ENCODE assay signal across 28 cellular contexts in genomic region chr18:2433366-2433765, GRCh38.
"Had no signal": no experiment of that assay in that cellular context is flagged by ENCODE, and none has a peak within 500 bp of the region (broad histone marks: within the 10 kb centered on the region; RNA-seq: fewer than 3 reads in every experiment).

No MANE protein-coding gene starts in this region.

- H3K27ac Mint-ChIP-seq: stimulated activated effector memory CD8-positive, alpha-beta T cell treated with anti-CD3 and anti-CD28 coated beads, Interleukin-12 subunit alpha, Interleukin-12 subunit beta, amount 100 ng/mL, for 72 hours; stimulated activated memory B cell treated with anti-CD40 and anti-IgM and Interleukin-4, amounts not matched to agents 10 μg/mL and 1 μg/mL and 100 μg/mL, for 72 hours; stimulated activated naive B cell treated with anti-CD40 and anti-IgM and Interleukin-4, amounts not matched to agents 10 μg/mL and 1 μg/mL and 100 μg/mL, for 72 hours; stimulated activated naive CD8-positive, alpha-beta T cell treated with anti-CD3 and anti-CD28 coated beads, Interleukin-15, amount 100 ng/mL, for 72 hours; stimulated activated naive CD8-positive, alpha-beta T cell treated with anti-CD3 and anti-CD28 coated beads, Interleukin-15, Interleukin-2, amounts not matched to agents 100 ng/mL and 50 ng/mL, for 24 hours; type B pancreatic cell had no signal

- H3K4me3 ChIP-seq: stomach, suprapubic skin, testis, thoracic aorta, thyroid gland, tibial artery, tibial nerve, transverse colon, upper lobe of left lung, upper lobe of right lung, uterus, vagina had no signal

- H3K4me1 Mint-ChIP-seq: stimulated activated effector memory CD8-positive, alpha-beta T cell treated with anti-CD3 and anti-CD28 coated beads, Interleukin-12 subunit alpha, Interleukin-12 subunit beta, amount 100 ng/mL, for 72 hours; stimulated activated memory B cell treated with anti-CD40 and anti-IgM and Interleukin-4, amounts not matched to agents 10 μg/mL and 1 μg/mL and 100 μg/mL, for 72 hours; stimulated activated naive B cell treated with anti-CD40 and anti-IgM and Interleukin-4, amounts not matched to agents 10 μg/mL and 1 μg/mL and 100 μg/mL, for 72 hours; stimulated activated naive CD8-positive, alpha-beta T cell treated with anti-CD3 and anti-CD28 coated beads, Interleukin-15, amount 100 ng/mL, for 72 hours had no signal

- H3K27me3 Mint-ChIP-seq: type B pancreatic cell had no signal

- H3K27me3 ChIP-seq: stomach, suprapubic skin, testis, thyroid gland, tibial artery, tibial nerve, transverse colon, upper lobe of left lung, upper lobe of right lung, uterus, vagina had no signal

- H3K4me3 Mint-ChIP-seq: stimulated activated effector memory CD8-positive, alpha-beta T cell treated with anti-CD3 and anti-CD28 coated beads, Interleukin-12 subunit alpha, Interleukin-12 subunit beta, amount 100 ng/mL, for 72 hours; stimulated activated memory B cell treated with anti-CD40 and anti-IgM and Interleukin-4, amounts not matched to agents 10 μg/mL and 1 μg/mL and 100 μg/mL, for 72 hours; stimulated activated naive B cell treated with anti-CD40 and anti-IgM and Interleukin-4, amounts not matched to agents 10 μg/mL and 1 μg/mL and 100 μg/mL, for 72 hours; stimulated activated naive CD8-positive, alpha-beta T cell treated with anti-CD3 and anti-CD28 coated beads, Interleukin-15, amount 100 ng/mL, for 72 hours; stimulated activated naive CD8-positive, alpha-beta T cell treated with anti-CD3 and anti-CD28 coated beads, Interleukin-15, Interleukin-2, amounts not matched to agents 100 ng/mL and 50 ng/mL, for 24 hours; type B pancreatic cell had no signal

- H3K36me3 Mint-ChIP-seq: stimulated activated effector memory CD8-positive, alpha-beta T cell treated with anti-CD3 and anti-CD28 coated beads, Interleukin-12 subunit alpha, Interleukin-12 subunit beta, amount 100 ng/mL, for 72 hours; stimulated activated memory B cell treated with anti-CD40 and anti-IgM and Interleukin-4, amounts not matched to agents 10 μg/mL and 1 μg/mL and 100 μg/mL, for 72 hours; stimulated activated naive B cell treated with anti-CD40 and anti-IgM and Interleukin-4, amounts not matched to agents 10 μg/mL and 1 μg/mL and 100 μg/mL, for 72 hours; type B pancreatic cell had no signal

- H3K36me3 ChIP-seq: stomach, suprapubic skin, thoracic aorta, thyroid gland, tibial artery, tibial nerve, transverse colon, upper lobe of left lung, upper lobe of right lung, uterus, vagina had no signal

- DNase-seq: stimulated activated CD4-positive, alpha-beta T cell treated with anti-CD3 and anti-CD28 coated beads, Interleukin-2, amount 100 ng/mL, for 48 hours; stimulated activated CD4-positive, alpha-beta T cell treated with anti-CD3 and anti-CD28 coated beads, Interleukin-4, amount 100 ng/mL, for 1 hour; stimulated activated CD4-positive, alpha-beta T cell treated with anti-CD3 and anti-CD28 coated beads, Interleukin-4, amount 100 ng/mL, for 24 hours; stimulated activated CD4-positive, alpha-beta T cell treated with anti-CD3 and anti-CD28 coated beads, Interleukin-4, amount 100 ng/mL, for 4 hours; stimulated activated CD8-positive, alpha-beta memory T cell treated with anti-CD3 and anti-CD28 coated beads, Interleukin-4, amount 100 ng/mL, for 48 hours; stimulated activated naive B cell treated with anti-CD40 and anti-IgM and Interleukin-4, amounts not matched to agents 10 μg/mL and 1 μg/mL and 100 μg/mL, for 72 hours; stimulated activated naive CD4-positive, alpha-beta T cell; stimulated activated naive CD4-positive, alpha-beta T cell treated with Interleukin-2 at 50 U/mL for 16 hours; stimulated activated naive CD8-positive, alpha-beta T cell treated with anti-CD3 and anti-CD28 coated beads, Interleukin-15, amount 100 ng/mL, for 72 hours; stimulated activated naive CD8-positive, alpha-beta T cell treated with anti-CD3 and anti-CD28 coated beads, Interleukin-15, Interleukin-2, amounts not matched to agents 100 U/mL and 50 U/mL, for 24 hours; stomach; substantia nigra; testis; thyroid gland; tibial artery; transverse colon; trophoblast cell; upper lobe of left lung; upper lobe of right lung; uterus had no signal

- H3K4me1 ChIP-seq: stomach, suprapubic skin, testis, thyroid gland, tibial artery, tibial nerve, transverse colon, upper lobe of left lung, upper lobe of right lung, uterus, vagina had no signal

- ATAC-seq: stimulated activated effector memory CD8-positive, alpha-beta T cell treated with anti-CD3 and anti-CD28 coated beads, Interleukin-12 subunit alpha, Interleukin-12 subunit beta, amount 100 ng/mL, for 72 hours; stimulated activated memory B cell treated with anti-CD40 and anti-IgM and Interleukin-4, amounts not matched to agents 10 μg/mL and 1 μg/mL and 100 μg/mL, for 72 hours; stimulated activated naive B cell treated with anti-CD40 and anti-IgM and Interleukin-4, amounts not matched to agents 10 μg/mL and 1 μg/mL and 100 μg/mL, for 72 hours; stimulated activated naive CD8-positive, alpha-beta T cell treated with anti-CD3 and anti-CD28 coated beads, Interleukin-15, amount 100 ng/mL, for 72 hours; stimulated activated naive CD8-positive, alpha-beta T cell treated with anti-CD3 and anti-CD28 coated beads, Interleukin-15, Interleukin-2, amounts not matched to agents 100 U/mL and 50 U/mL, for 24 hours; upper lobe of right lung had no signal

- H3K27ac ChIP-seq: stomach, suprapubic skin, testis, thoracic aorta, thyroid gland, tibial artery, tibial nerve, transverse colon, upper lobe of left lung, upper lobe of right lung, uterus, vagina had no signal

- H3K9me3 ChIP-seq: testis, thyroid gland, upper lobe of right lung, uterus, vagina had no signal
